ENCODE assay signal across 1 cellular context in genomic region chr4:131426023-131426758, GRCh38.
TF ChIP-seq lines count a peak whose summit lies in the region.

No MANE protein-coding gene starts in this region.

TF ChIP-seq in GM23338, 12 proteins besides CTCF, POLR2A, EP300 and RAD21 (continued from another document):
- no peak for TF ChIP-seq ZNF462 (CRISPR knock-in tag; IDR thresholded peaks at IDR 0.05)
- TF ChIP-seq JUNB (IDR thresholded peaks at IDR 0.05; ENCODE audit: unreplicated experiment): no peak
- no peak for TF ChIP-seq NANOG (IDR thresholded peaks at IDR 0.05; ENCODE audit: borderline replicate concordance)
- no peak for TF ChIP-seq EZH2phosphoT487 (IDR thresholded peaks at IDR 0.05; ENCODE audit: unreplicated experiment)
- TF ChIP-seq STAT1 (IDR thresholded peaks at IDR 0.05; ENCODE audit: unreplicated experiment): no peak
- no peak for TF ChIP-seq POLR2AphosphoS5 (IDR thresholded peaks at IDR 0.05; ENCODE audit: low read depth)
TF ChIP-seq in GM23338: peak in this region for 0.
